1 cellular context compared by ENCODE assay signal in the genomic region with DNA sequence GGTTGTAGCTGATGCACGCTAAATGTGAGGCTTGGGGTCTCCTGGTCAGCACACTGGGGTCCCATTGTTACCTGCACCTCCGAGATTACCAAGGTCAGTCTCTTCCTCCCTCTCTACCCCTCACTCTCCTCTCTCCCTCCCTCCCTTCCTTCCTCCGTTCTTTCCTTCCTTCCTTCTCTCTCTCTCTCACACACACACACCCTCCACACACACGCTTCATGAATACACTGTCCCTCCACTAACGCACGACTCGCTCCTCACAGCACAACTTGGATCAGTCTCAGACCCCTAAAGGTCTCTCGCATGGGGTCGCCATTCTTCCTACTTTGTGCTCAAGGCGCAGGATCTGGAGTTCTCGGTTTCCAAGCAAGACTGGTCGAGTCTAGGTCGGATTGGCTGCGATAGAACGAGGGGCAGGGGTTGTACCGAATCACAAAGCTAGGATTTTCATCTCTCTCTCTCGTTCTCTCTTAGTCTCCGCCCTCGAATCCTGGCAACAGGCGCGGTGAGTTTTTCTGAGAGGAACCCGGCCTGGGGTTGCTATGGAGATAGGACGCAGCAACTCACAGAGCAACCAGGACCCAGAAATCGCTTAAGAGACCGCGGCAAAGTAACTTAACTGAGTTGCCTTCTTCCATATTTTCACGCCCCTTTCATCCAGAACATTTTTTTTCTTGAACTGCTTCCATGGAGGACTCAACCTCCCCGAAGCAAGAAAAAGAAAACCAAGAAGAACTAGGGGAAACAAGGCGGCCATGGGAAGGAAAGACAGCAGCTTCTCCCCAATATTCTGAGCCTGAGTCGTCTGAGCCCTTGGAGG.
A peak's percentile ranks its signal among the peaks of the same experiment; 100 is the strongest.
TF ChIP-seq lines count a peak whose summit lies in the region.

A gene (plus strand): TSS at position 543 of the 820 bp plus-strand sequence. CDS start 145 bp downstream, at position 688.

TF ChIP-seq in GM12878, 131 proteins besides CTCF, POLR2A, EP300 and RAD21 (continued from another document):
- TF ChIP-seq, protein P1, sequence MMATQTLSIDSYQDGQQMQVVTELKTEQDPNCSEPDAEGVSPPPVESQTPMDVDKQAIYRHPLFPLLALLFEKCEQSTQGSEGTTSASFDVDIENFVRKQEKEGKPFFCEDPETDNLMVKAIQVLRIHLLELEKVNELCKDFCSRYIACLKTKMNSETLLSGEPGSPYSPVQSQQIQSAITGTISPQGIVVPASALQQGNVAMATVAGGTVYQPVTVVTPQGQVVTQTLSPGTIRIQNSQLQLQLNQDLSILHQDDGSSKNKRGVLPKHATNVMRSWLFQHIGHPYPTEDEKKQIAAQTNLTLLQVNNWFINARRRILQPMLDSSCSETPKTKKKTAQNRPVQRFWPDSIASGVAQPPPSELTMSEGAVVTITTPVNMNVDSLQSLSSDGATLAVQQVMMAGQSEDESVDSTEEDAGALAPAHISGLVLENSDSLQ (IDR thresholded peaks at IDR 0.05), result peak; percentile 98
- TF ChIP-seq NRF1 (conservative IDR thresholded peaks at IDR 0.05; ENCODE audit: low read depth, low read length) (no peak), YY1 (IDR thresholded peaks at IDR 0.05; ENCODE audit: low read depth, low read length) (0 out of 2 replicates have a peak, but pooled peaks have one; percentile 8), IRF4 (IDR thresholded peaks at IDR 0.05; ENCODE audit: low read depth, low read length) (no peak; the same call in 1 of the 2 replicates), CHD2 (IDR thresholded peaks at IDR 0.05; ENCODE audit: borderline replicate concordance, low read depth, low read length) (peak; percentile 53; the same call in 1 of the 2 replicates), RUNX3 (IDR thresholded peaks at IDR 0.05; ENCODE audit: low read length) (0 out of 2 replicates have a peak, but pooled peaks have one; percentile 12), ESRRA (IDR thresholded peaks at IDR 0.05; ENCODE audit: low read length) (no peak), BMI1 (IDR thresholded peaks at IDR 0.05; ENCODE audit: borderline replicate concordance) (peak; percentile 93), ZZZ3 (IDR thresholded peaks at IDR 0.05; ENCODE audit: control insufficient read depth, insufficient read length, low read depth) (no peak), CBX5 (IDR thresholded peaks at IDR 0.05; ENCODE audit: low read depth) (no peak), MTA3 (IDR thresholded peaks at IDR 0.05; ENCODE audit: borderline replicate concordance, low read length) (no peak), FOS (IDR thresholded peaks at IDR 0.05; ENCODE audit: borderline replicate concordance, extremely low read depth, insufficient read length) (peak; percentile 22), MXI1 (IDR thresholded peaks at IDR 0.05; ENCODE audit: low read depth, low read length) (peak; percentile 72)
- TF ChIP-seq, protein P2, sequence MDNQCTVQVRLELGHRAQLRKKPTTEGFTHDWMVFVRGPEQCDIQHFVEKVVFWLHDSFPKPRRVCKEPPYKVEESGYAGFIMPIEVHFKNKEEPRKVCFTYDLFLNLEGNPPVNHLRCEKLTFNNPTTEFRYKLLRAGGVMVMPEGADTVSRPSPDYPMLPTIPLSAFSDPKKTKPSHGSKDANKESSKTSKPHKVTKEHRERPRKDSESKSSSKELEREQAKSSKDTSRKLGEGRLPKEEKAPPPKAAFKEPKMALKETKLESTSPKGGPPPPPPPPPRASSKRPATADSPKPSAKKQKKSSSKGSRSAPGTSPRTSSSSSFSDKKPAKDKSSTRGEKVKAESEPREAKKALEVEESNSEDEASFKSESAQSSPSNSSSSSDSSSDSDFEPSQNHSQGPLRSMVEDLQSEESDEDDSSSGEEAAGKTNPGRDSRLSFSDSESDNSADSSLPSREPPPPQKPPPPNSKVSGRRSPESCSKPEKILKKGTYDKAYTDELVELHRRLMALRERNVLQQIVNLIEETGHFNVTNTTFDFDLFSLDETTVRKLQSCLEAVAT (IDR thresholded peaks at IDR 0.05), result peak; percentile 54; the same call in 1 of the 2 replicates
